Comparison of ENCODE assay signal across 8 cellular contexts in the genomic region with DNA sequence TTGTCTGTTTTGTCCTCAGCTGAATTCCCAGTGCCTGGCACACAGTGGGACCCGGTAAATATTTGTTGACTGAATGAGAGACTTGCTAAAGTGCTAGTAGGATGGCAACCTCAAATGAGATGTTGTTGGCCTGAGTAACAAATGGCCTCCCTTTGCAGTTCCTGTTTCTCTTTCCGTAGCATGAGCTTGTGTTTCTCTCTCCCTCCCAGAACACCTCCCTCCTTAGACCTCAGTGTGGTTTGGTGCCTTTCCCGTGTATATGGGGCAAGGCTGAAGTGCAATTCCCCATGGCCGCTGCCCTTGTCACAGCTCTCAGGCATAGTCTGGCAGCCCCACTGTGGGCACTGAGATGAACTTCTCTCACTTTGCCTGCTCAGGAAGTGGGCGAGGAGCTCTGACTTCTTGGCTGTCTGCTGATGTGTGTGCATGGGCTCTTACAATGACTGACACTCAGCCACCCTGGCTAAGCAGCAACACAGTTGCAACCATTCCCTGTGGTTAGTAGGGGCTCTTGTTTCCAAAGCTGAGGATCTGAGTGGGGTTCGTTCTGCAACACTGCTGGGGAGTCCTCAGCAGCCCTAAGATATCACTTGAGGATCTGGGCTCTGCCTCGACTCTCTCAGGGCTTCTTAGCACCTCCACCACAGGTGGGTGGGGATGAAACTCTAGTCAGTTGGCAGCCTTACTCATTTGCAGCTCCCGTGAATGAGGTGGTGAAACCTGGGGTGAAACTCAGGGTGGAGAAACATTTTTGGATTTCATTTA.
DNase-seq lines count a peak whose midpoint lies in the region; ATAC-seq, FAIRE-seq and TF ChIP-seq lines count a peak whose summit lies in the region.

No MANE protein-coding gene starts in this region.

- no peaks in the 10 kb centered on the region for H4K20me1 ChIP-seq in OCI-LY7 (ENCODE audit: insufficient read depth, low read length)

- H3K4me1 ChIP-seq in OCI-LY7 (ENCODE audit: insufficient read depth, low read length, poor library complexity, severe bottlenecking): peaks cover 10% of the 10 kb centered on the region

- intact Hi-C loops in OCI-LY7 (cut with micrococcal nuclease; ENCODE audit: unreplicated experiment): no loop called here
- intact Hi-C loops in sciatic nerve (cut with DNase I): no loop called here

- peak overlapping the region; percentile 82 for H2AFZ ChIP-seq in OCI-LY7 (ENCODE audit: low read length)

- no peaks in the 10 kb centered on the region for H3K79me2 ChIP-seq in OCI-LY7 (ENCODE audit: insufficient read depth, low read depth, low read length)

- in situ Hi-C loops in brain microvascular endothelial cell (cut with HindIII; ENCODE audit: low pct_ligation_motif_present, low sequenced_read_pairs): no loop called here

- H3K27ac ChIP-seq in OCI-LY7 (ENCODE audit: low read depth, low read length, poor library complexity, severe bottlenecking) (no peak overlapping the region), brain microvascular endothelial cell (no peak overlapping the region)

- POLR2A ChIA-PET in OCI-LY7 (lab: Charles Lee): interaction anchor here (0.6 to 1.3 kb wide), 5 partner anchors 13 to 738 kb away, joined by 3 to 4 read pairs (median 4); no protein-coding TSS in a partner anchor

- H3K27me3 ChIP-seq in brain microvascular endothelial cell (replicated peaks): no peaks in the 10 kb centered on the region

- no peak overlapping the region for H3K4me3 ChIP-seq in OCI-LY7 (ENCODE audit: low read depth, low read length, poor library complexity, severe bottlenecking)
- no peak overlapping the region for H3K4me3 ChIP-seq in brain microvascular endothelial cell (ENCODE audit: low read depth, low read length)

- DNase-seq in GM18507 (ENCODE audit: extremely low spot score, insufficient read length, low read depth): peak; percentile 46
- peak; percentile 51 for DNase-seq in OCI-LY7 (ENCODE audit: low spot score)
- DNase-seq in activated effector memory CD4-positive, alpha-beta T cell treated with Interleukin-2 at 50 U/mL for 16 hours: peak; percentile 74
- DNase-seq in sciatic nerve (ENCODE audit: low spot score): no peak
- DNase-seq in cerebellum (ENCODE audit: low spot score): no peak
- no peak for DNase-seq in brain microvascular endothelial cell
- DNase-seq in NCI-H446 (lab: John Stamatoyannopoulos, UW): no peak

- no peaks in the 10 kb centered on the region for H3K36me3 ChIP-seq in OCI-LY7 (ENCODE audit: insufficient read depth, low read length)
- H3K36me3 ChIP-seq in brain microvascular endothelial cell (replicated peaks): no peaks in the 10 kb centered on the region

- CTCF ChIA-PET in OCI-LY7 (lab: Charles Lee; ENCODE audit: unreplicated experiment): no interaction called here

- no peaks in the 10 kb centered on the region for H3K9me2 ChIP-seq in OCI-LY7 (ENCODE audit: insufficient read depth, low read length)

- peak; percentile 99 for FAIRE-seq in GM18507 (lab: Jason Lieb, UNC)

- BruUV-seq in OCI-LY7 (replicated peaks; lab: Mats Ljungman, UMichigan): no TSS peak

- H3K9me3 ChIP-seq in OCI-LY7 (ENCODE audit: low read length): no peaks in the 10 kb centered on the region

- ATAC-seq in HG02763 (IDR thresholded peaks at IDR 0.05; ENCODE audit: unreplicated experiment) (peak; percentile 67), sciatic nerve (peak; percentile 60)

- TF ChIP-seq CTCF in OCI-LY7 (conservative IDR thresholded peaks at IDR 0.05; ENCODE audit: low read length) (no peak), brain microvascular endothelial cell (IDR thresholded peaks at IDR 0.05; ENCODE audit: low read depth, low read length, missing control alignments) (no peak)

- H3K4me2 ChIP-seq in OCI-LY7 (ENCODE audit: low read length): peak overlapping the region; percentile 5; the same call in 1 of the 2 replicates

Comparison
In these comparisons a context has a peak if more than half of its experiments do, and no peak if none do; other contexts are left out.
1. DNase-seq: peak in GM18507 (single experiment), OCI-LY7 (single experiment) and activated effector memory CD4-positive, alpha-beta T cell treated with Interleukin-2 at 50 U/mL for 16 hours (single experiment); none in sciatic nerve (single experiment), cerebellum (single experiment), brain microvascular endothelial cell (single experiment) and NCI-H446 (0 of 2).